2 cellular contexts compared by ENCODE assay signal in genomic region chr5:135387629-135387960, GRCh38.
TF ChIP-seq lines count a peak whose summit lies in the region.

No MANE protein-coding gene starts in this region.

TF ChIP-seq in SK-N-SH, 30 proteins besides CTCF, POLR2A, EP300 and RAD21 (continued from another document):
- TF ChIP-seq USF1 (IDR thresholded peaks at IDR 0.05; ENCODE audit: borderline replicate concordance, low read depth): no peak
- TF ChIP-seq TCF12 (IDR thresholded peaks at IDR 0.05): no peak
- TF ChIP-seq YY1 (IDR thresholded peaks at IDR 0.05; ENCODE audit: low read depth): no peak
- no peak for TF ChIP-seq FOXJ3 (CRISPR knock-in tag; IDR thresholded peaks at IDR 0.05)
- TF ChIP-seq MAX (IDR thresholded peaks at IDR 0.05; ENCODE audit: low read depth): no peak
- no peak for TF ChIP-seq RCOR1 (IDR thresholded peaks at IDR 0.05; ENCODE audit: low read length)
- TF ChIP-seq IRF3 (IDR thresholded peaks at IDR 0.05; ENCODE audit: low read depth, low read length): no peak
- no peak for TF ChIP-seq SIN3A (IDR thresholded peaks at IDR 0.05; ENCODE audit: borderline replicate concordance, low read depth, low read length)
- no peak for TF ChIP-seq CHD2 (IDR thresholded peaks at IDR 0.05; ENCODE audit: low read length, partially characterized antibody)
- TF ChIP-seq RFX5 (IDR thresholded peaks at IDR 0.05; ENCODE audit: low read length): no peak
- TF ChIP-seq EZH2phosphoT487 (IDR thresholded peaks at IDR 0.05; ENCODE audit: borderline replicate concordance, low read depth): no peak
- no peak for TF ChIP-seq GATA2 (CRISPR knock-in tag; IDR thresholded peaks at IDR 0.05)
- no peak for TF ChIP-seq RXRA (IDR thresholded peaks at IDR 0.05; ENCODE audit: borderline replicate concordance, low read depth)
TF ChIP-seq in SK-N-SH: peak in this region for 0.

TF ChIP-seq in SK-N-SH treated with all-trans-retinoic acid at 6 μM for 48 hours, 23 proteins besides CTCF, POLR2A, EP300 and RAD21 (continued from another document):
- TF ChIP-seq TSHZ2 (CRISPR knock-in tag; IDR thresholded peaks at IDR 0.05) (no peak), PPARA (CRISPR knock-in tag; IDR thresholded peaks at IDR 0.05; ENCODE audit: borderline replicate concordance) (no peak), ZNF70 (CRISPR knock-in tag; IDR thresholded peaks at IDR 0.05) (no peak), ZFP30 (CRISPR knock-in tag; IDR thresholded peaks at IDR 0.05) (no peak), ZFP3 (CRISPR knock-in tag; IDR thresholded peaks at IDR 0.05) (no peak), ISL1 (CRISPR knock-in tag; IDR thresholded peaks at IDR 0.05) (no peak), OSR1 (CRISPR knock-in tag; IDR thresholded peaks at IDR 0.05) (no peak), CSDC2 (CRISPR knock-in tag; IDR thresholded peaks at IDR 0.05) (no peak), GLIS3 (CRISPR knock-in tag; IDR thresholded peaks at IDR 0.05) (no peak), CSRNP3 (CRISPR knock-in tag; IDR thresholded peaks at IDR 0.05) (no peak), ARNTL (CRISPR knock-in tag; IDR thresholded peaks at IDR 0.05; ENCODE audit: borderline replicate concordance, low read depth) (no peak), ZNF8 (CRISPR knock-in tag; IDR thresholded peaks at IDR 0.05) (no peak), TCF4 (CRISPR knock-in tag; IDR thresholded peaks at IDR 0.05; ENCODE audit: borderline replicate concordance) (no peak), ZC3H10 (CRISPR knock-in tag; IDR thresholded peaks at IDR 0.05) (no peak)
